ENCODE assay signal across 1 cellular context in the genomic region with DNA sequence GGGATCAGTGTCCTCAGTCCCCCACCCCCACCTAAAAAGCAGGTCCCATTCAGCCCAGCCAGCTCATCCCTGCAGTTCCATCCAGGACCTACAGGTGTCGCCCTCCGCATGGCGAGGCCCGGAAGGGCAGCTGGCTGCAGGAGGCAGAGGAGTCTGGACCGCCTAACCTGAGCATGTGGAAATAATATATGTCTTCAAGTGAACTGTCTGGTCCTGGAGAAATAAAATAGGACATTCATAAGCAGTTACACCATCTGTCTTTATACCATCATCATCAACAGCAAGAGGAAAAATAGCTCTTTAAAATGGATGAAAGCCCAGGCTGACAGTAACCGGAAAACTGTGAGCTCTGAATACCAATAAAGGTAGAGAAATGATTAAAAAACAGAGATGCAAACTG.
TF ChIP-seq lines count a peak whose summit lies in the region.

No MANE protein-coding gene starts in this region.

TF ChIP-seq in K562, 482 proteins besides CTCF, POLR2A, EP300 and RAD21 (continued from another document):
- TF ChIP-seq, protein P1, sequence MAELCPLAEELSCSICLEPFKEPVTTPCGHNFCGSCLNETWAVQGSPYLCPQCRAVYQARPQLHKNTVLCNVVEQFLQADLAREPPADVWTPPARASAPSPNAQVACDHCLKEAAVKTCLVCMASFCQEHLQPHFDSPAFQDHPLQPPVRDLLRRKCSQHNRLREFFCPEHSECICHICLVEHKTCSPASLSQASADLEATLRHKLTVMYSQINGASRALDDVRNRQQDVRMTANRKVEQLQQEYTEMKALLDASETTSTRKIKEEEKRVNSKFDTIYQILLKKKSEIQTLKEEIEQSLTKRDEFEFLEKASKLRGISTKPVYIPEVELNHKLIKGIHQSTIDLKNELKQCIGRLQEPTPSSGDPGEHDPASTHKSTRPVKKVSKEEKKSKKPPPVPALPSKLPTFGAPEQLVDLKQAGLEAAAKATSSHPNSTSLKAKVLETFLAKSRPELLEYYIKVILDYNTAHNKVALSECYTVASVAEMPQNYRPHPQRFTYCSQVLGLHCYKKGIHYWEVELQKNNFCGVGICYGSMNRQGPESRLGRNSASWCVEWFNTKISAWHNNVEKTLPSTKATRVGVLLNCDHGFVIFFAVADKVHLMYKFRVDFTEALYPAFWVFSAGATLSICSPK (IDR thresholded peaks at IDR 0.05; ENCODE audit: borderline replicate concordance): no peak
TF ChIP-seq in K562: peak in this region for 10.
